1 cellular context compared by ENCODE assay signal in genomic region chr1:221228594-221228993, GRCh38.
TF ChIP-seq lines count a peak whose summit lies in the region.

No MANE protein-coding gene starts in this region.

TF ChIP-seq in HEK293T, 16 proteins besides CTCF, POLR2A, EP300 and RAD21 (continued from another document):
- TF ChIP-seq PKNOX1 (IDR thresholded peaks at IDR 0.05), result peak; percentile 62
